In the genomic region with DNA sequence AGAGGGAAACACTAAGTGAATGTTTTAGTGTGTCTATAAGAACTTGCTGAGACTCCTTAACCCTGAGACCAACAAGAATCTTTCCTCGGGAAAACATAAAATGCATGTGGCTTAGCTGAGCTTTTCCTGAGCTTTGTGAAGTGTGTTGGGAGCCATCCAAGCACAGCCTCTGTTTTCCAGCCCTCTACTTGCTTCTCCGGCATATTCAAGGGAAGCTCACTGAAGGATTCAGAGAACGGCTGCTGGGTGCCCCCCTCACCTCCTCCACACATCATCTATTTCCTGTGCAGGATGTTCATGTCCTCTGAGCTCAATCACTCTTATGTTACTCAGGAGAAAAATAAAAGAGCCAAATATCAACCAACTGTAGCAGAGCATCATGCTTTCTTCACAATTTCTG, we compare ENCODE assay signal across 14 cellular contexts.
DNase-seq lines count a peak whose midpoint lies in the region; ATAC-seq lines count a peak whose summit lies in the region.
"Had no signal": no experiment of that assay in that cellular context is flagged by ENCODE, and none has a peak within 500 bp of the region (broad histone marks: within the 10 kb centered on the region; RNA-seq: fewer than 3 reads in every experiment).

No MANE protein-coding gene starts in this region.

- no peak overlapping the region for H3K4me3 Mint-ChIP-seq in CD8-positive, alpha-beta memory T cell
- no peak overlapping the region for H3K4me3 Mint-ChIP-seq in activated naive CD8-positive, alpha-beta T cell treated with anti-CD3 and anti-CD28 coated beads for 36 hours
- H3K4me3 Mint-ChIP-seq: stimulated activated naive CD8-positive, alpha-beta T cell treated with anti-CD3 and anti-CD28 coated beads, Interleukin-15, amount 100 ng/mL, for 72 hours had no signal

- peaks cover 0 to 15% (median 8%) of the 10 kb centered on the region in 3 donors for H3K36me3 Mint-ChIP-seq in CD8-positive, alpha-beta memory T cell
- peaks cover 14% of the 10 kb centered on the region for H3K36me3 Mint-ChIP-seq in activated naive CD8-positive, alpha-beta T cell treated with anti-CD3 and anti-CD28 coated beads for 36 hours

- intact Hi-C loops in sciatic nerve (cut with DNase I) = no loop called here

- no peaks in the 10 kb centered on the region for H3K9me3 Mint-ChIP-seq in CD8-positive, alpha-beta memory T cell
- H3K9me3 Mint-ChIP-seq in activated naive CD8-positive, alpha-beta T cell treated with anti-CD3 and anti-CD28 coated beads for 36 hours = no peaks in the 10 kb centered on the region
- H3K9me3 Mint-ChIP-seq: stimulated activated naive CD8-positive, alpha-beta T cell treated with anti-CD3 and anti-CD28 coated beads, Interleukin-15, amount 100 ng/mL, for 72 hours had no signal

- H3K4me1 ChIP-seq in CD8-positive, alpha-beta memory T cell (ENCODE audit: insufficient read depth, low read length) = peaks cover 17% of the 10 kb centered on the region

- H3K27me3 ChIP-seq in CD8-positive, alpha-beta memory T cell (ENCODE audit: insufficient read depth, low read length, poor library complexity, severe bottlenecking) = no peaks in the 10 kb centered on the region
- H3K27me3 ChIP-seq: cardiac muscle cell had no signal

- H3K4me1 Mint-ChIP-seq in CD8-positive, alpha-beta memory T cell = peaks cover 10 to 20% (median 18%) of the 10 kb centered on the region in 3 donors
- H3K4me1 Mint-ChIP-seq in activated naive CD8-positive, alpha-beta T cell treated with anti-CD3 and anti-CD28 coated beads for 36 hours = peaks cover 16% of the 10 kb centered on the region

- ATAC-seq in sciatic nerve (peak; percentile 50), left lobe of liver (no peak)
- ATAC-seq: K562; stimulated activated naive CD8-positive, alpha-beta T cell treated with anti-CD3 and anti-CD28 coated beads, Interleukin-15, amount 100 ng/mL, for 72 hours had no signal

- CTCF ChIA-PET in CD8-positive, alpha-beta memory T cell (lab: Charles Lee) = interaction anchor here (0.7 to 1.4 kb wide), 5 partner anchors 19 to 719 kb away, joined by 3 to 5 read pairs (median 3); no protein-coding TSS in a partner anchor

- no peak overlapping the region for H3K27ac ChIP-seq in CD8-positive, alpha-beta memory T cell (ENCODE audit: low read depth, low read length)
- H3K27ac ChIP-seq: cardiac muscle cell had no signal

- peak overlapping the region; percentile 2 to 72 (median 40) for H3K27ac Mint-ChIP-seq in CD8-positive, alpha-beta memory T cell
- peak overlapping the region; percentile 44 for H3K27ac Mint-ChIP-seq in activated naive CD8-positive, alpha-beta T cell treated with anti-CD3 and anti-CD28 coated beads for 36 hours

- POLR2A ChIA-PET in CD8-positive, alpha-beta memory T cell (lab: Charles Lee) = no interaction called here

- no peak overlapping the region for H3K4me3 ChIP-seq in CD8-positive, alpha-beta memory T cell (ENCODE audit: low read length)
- H3K4me3 ChIP-seq: cardiac muscle cell, K562 had no signal

- no peaks in the 10 kb centered on the region for H3K36me3 ChIP-seq in CD8-positive, alpha-beta memory T cell (ENCODE audit: insufficient read depth, low read length)
- H3K36me3 ChIP-seq: cardiac muscle cell had no signal

- no peaks in the 10 kb centered on the region for H3K9me3 ChIP-seq in CD8-positive, alpha-beta memory T cell (ENCODE audit: low read length)

- no peaks in the 10 kb centered on the region for H3K27me3 Mint-ChIP-seq in CD8-positive, alpha-beta memory T cell
- no peaks in the 10 kb centered on the region for H3K27me3 Mint-ChIP-seq in activated naive CD8-positive, alpha-beta T cell treated with anti-CD3 and anti-CD28 coated beads for 36 hours
- H3K27me3 Mint-ChIP-seq: stimulated activated naive CD8-positive, alpha-beta T cell treated with anti-CD3 and anti-CD28 coated beads, Interleukin-15, amount 100 ng/mL, for 72 hours had no signal

- DNase-seq in CD8-positive, alpha-beta memory T cell = no peak
- no peak for DNase-seq in activated naive CD8-positive, alpha-beta T cell treated with anti-CD3 and anti-CD28 coated beads for 36 hours
- DNase-seq in glomerular endothelial cell (ENCODE audit: extremely low read depth, low read depth, low spot score) = peak; percentile 66
- DNase-seq in sciatic nerve (ENCODE audit: low spot score) = no peak
- no peak for DNase-seq in left lobe of liver (ENCODE audit: low spot score)
- DNase-seq in OCI-M1 (lab: John Stamatoyannopoulos, UW) = no peak
- no peak for DNase-seq in NCI-H1048 (lab: John Stamatoyannopoulos, UW)
- DNase-seq: islet precursor cell; NCI-H187 treated with DMSO at 0.1 percent for 48 hours; occipital lobe; stimulated activated CD4-positive, alpha-beta T cell treated with anti-CD3 and anti-CD28 coated beads, Interleukin-4, amount 100 ng/mL, for 1 hour; stimulated activated naive CD8-positive, alpha-beta T cell treated with anti-CD3 and anti-CD28 coated beads, Interleukin-15, amount 100 ng/mL, for 72 hours had no signal
